ENCODE assay signal across 1 cellular context in the genomic region with DNA sequence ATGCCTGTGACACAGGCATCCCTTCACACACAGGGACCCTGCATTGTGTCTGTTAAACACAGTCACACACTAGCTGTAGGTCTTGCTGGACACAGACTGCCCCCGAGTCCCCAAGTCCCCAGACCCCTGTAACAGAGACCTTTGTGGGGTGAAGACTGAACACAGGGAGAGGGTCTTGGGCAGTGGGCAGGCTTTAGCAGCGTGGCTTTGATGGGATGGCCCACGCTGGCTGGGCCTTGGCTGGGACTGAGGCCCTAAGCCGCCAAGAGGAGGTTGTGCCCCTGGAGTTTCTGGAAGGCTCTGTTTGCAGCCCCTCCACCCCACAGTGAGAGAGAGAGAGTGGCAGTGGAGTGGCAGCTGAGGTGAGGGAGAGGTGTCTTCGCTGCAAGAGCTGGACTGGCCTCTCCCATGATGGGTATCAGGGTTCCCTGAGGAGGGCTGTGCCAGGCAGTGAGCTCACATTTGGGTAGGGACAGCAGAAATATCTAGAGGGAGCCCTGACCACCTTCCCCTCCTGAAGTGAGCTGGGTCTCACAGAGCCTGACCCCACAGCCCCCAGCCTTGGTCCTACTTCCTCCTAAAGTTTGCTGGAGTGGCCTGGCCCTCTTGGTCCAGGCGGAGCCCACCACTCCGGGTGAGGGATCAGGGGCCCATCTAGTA.
TF ChIP-seq lines count a peak whose summit lies in the region.

No MANE protein-coding gene starts in this region.

TF ChIP-seq in GM23338, 12 proteins besides CTCF, POLR2A, EP300 and RAD21:
- TF ChIP-seq, protein P1, sequence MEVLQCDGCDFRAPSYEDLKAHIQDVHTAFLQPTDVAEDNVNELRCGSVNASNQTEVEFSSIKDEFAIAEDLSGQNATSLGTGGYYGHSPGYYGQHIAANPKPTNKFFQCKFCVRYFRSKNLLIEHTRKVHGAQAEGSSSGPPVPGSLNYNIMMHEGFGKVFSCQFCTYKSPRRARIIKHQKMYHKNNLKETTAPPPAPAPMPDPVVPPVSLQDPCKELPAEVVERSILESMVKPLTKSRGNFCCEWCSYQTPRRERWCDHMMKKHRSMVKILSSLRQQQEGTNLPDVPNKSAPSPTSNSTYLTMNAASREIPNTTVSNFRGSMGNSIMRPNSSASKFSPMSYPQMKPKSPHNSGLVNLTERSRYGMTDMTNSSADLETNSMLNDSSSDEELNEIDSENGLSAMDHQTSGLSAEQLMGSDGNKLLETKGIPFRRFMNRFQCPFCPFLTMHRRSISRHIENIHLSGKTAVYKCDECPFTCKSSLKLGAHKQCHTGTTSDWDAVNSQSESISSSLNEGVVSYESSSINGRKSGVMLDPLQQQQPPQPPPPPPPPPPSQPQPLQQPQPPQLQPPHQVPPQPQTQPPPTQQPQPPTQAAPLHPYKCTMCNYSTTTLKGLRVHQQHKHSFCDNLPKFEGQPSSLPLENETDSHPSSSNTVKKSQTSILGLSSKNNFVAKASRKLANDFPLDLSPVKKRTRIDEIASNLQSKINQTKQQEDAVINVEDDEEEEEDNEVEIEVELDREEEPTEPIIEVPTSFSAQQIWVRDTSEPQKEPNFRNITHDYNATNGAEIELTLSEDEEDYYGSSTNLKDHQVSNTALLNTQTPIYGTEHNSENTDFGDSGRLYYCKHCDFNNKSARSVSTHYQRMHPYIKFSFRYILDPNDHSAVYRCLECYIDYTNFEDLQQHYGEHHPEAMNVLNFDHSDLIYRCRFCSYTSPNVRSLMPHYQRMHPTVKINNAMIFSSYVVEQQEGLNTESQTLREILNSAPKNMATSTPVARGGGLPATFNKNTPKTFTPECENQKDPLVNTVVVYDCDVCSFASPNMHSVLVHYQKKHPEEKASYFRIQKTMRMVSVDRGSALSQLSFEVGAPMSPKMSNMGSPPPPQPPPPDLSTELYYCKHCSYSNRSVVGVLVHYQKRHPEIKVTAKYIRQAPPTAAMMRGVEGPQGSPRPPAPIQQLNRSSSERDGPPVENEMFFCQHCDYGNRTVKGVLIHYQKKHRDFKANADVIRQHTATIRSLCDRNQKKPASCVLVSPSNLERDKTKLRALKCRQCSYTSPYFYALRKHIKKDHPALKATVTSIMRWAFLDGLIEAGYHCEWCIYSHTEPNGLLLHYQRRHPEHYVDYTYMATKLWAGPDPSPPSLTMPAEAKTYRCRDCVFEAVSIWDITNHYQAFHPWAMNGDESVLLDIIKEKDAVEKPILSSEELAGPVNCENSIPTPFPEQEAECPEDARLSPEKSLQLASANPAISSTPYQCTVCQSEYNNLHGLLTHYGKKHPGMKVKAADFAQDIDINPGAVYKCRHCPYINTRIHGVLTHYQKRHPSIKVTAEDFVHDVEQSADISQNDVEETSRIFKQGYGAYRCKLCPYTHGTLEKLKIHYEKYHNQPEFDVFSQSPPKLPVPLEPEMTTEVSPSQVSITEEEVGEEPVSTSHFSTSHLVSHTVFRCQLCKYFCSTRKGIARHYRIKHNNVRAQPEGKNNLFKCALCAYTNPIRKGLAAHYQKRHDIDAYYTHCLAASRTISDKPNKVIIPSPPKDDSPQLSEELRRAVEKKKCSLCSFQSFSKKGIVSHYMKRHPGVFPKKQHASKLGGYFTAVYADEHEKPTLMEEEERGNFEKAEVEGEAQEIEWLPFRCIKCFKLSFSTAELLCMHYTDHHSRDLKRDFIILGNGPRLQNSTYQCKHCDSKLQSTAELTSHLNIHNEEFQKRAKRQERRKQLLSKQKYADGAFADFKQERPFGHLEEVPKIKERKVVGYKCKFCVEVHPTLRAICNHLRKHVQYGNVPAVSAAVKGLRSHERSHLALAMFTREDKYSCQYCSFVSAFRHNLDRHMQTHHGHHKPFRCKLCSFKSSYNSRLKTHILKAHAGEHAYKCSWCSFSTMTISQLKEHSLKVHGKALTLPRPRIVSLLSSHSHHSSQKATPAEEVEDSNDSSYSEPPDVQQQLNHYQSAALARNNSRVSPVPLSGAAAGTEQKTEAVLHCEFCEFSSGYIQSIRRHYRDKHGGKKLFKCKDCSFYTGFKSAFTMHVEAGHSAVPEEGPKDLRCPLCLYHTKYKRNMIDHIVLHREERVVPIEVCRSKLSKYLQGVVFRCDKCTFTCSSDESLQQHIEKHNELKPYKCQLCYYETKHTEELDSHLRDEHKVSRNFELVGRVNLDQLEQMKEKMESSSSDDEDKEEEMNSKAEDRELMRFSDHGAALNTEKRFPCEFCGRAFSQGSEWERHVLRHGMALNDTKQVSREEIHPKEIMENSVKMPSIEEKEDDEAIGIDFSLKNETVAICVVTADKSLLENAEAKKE (CRISPR knock-in tag; IDR thresholded peaks at IDR 0.05) = no peak
- TF ChIP-seq POLR2AphosphoS5 (IDR thresholded peaks at IDR 0.05; ENCODE audit: low read depth) = no peak
- no peak for TF ChIP-seq ZNF114 (CRISPR knock-in tag; IDR thresholded peaks at IDR 0.05)
- no peak for TF ChIP-seq JUNB (IDR thresholded peaks at IDR 0.05; ENCODE audit: unreplicated experiment)
- no peak for TF ChIP-seq EZH2phosphoT487 (IDR thresholded peaks at IDR 0.05; ENCODE audit: unreplicated experiment)
- no peak for TF ChIP-seq NANOG (IDR thresholded peaks at IDR 0.05; ENCODE audit: borderline replicate concordance)
- TF ChIP-seq STAT1 (IDR thresholded peaks at IDR 0.05; ENCODE audit: unreplicated experiment) = no peak
- TF ChIP-seq, protein P2, sequence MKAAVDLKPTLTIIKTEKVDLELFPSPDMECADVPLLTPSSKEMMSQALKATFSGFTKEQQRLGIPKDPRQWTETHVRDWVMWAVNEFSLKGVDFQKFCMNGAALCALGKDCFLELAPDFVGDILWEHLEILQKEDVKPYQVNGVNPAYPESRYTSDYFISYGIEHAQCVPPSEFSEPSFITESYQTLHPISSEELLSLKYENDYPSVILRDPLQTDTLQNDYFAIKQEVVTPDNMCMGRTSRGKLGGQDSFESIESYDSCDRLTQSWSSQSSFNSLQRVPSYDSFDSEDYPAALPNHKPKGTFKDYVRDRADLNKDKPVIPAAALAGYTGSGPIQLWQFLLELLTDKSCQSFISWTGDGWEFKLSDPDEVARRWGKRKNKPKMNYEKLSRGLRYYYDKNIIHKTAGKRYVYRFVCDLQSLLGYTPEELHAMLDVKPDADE (IDR thresholded peaks at IDR 0.05) = no peak
- TF ChIP-seq, protein P3, sequence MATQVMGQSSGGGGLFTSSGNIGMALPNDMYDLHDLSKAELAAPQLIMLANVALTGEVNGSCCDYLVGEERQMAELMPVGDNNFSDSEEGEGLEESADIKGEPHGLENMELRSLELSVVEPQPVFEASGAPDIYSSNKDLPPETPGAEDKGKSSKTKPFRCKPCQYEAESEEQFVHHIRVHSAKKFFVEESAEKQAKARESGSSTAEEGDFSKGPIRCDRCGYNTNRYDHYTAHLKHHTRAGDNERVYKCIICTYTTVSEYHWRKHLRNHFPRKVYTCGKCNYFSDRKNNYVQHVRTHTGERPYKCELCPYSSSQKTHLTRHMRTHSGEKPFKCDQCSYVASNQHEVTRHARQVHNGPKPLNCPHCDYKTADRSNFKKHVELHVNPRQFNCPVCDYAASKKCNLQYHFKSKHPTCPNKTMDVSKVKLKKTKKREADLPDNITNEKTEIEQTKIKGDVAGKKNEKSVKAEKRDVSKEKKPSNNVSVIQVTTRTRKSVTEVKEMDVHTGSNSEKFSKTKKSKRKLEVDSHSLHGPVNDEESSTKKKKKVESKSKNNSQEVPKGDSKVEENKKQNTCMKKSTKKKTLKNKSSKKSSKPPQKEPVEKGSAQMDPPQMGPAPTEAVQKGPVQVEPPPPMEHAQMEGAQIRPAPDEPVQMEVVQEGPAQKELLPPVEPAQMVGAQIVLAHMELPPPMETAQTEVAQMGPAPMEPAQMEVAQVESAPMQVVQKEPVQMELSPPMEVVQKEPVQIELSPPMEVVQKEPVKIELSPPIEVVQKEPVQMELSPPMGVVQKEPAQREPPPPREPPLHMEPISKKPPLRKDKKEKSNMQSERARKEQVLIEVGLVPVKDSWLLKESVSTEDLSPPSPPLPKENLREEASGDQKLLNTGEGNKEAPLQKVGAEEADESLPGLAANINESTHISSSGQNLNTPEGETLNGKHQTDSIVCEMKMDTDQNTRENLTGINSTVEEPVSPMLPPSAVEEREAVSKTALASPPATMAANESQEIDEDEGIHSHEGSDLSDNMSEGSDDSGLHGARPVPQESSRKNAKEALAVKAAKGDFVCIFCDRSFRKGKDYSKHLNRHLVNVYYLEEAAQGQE (IDR thresholded peaks at IDR 0.05; ENCODE audit: unreplicated experiment) = no peak
- no peak for TF ChIP-seq EZH2 (IDR thresholded peaks at IDR 0.05; ENCODE audit: low read depth, unreplicated experiment)
- TF ChIP-seq ZNF331 (CRISPR knock-in tag; IDR thresholded peaks at IDR 0.05; ENCODE audit: low read depth) = no peak
- TF ChIP-seq CREB1 (CRISPR knock-in tag; IDR thresholded peaks at IDR 0.05; ENCODE audit: low read depth) = no peak
